Comparison of ENCODE assay signal across 22 cellular contexts in genomic region chr11:61147271-61147670, GRCh38. TPM values are rescaled to one million over a fixed set of nuclear protein-coding genes. Genes with fewer than 3 reads are reported as not detected.
DNase-seq lines count a peak whose midpoint lies in the region; ATAC-seq and TF ChIP-seq lines count a peak whose summit lies in the region.
"Had no signal": no experiment of that assay in that cellular context is flagged by ENCODE, and none has a peak within 500 bp of the region (broad histone marks: within the 10 kb centered on the region; RNA-seq: fewer than 3 reads in every experiment).

No MANE protein-coding gene starts in this region.

- TF ChIP-seq POLR2A in adrenal gland (IDR thresholded peaks at IDR 0.05) (no peak), stomach (IDR thresholded peaks at IDR 0.05) (no peak)

- H3K27me3 ChIP-seq in BLaER1 (no peaks in the 10 kb centered on the region), adrenal gland (no peaks in the 10 kb centered on the region), stomach (no peaks in the 10 kb centered on the region)

- ATAC-seq in GM19467 (IDR thresholded peaks at IDR 0.05; ENCODE audit: unreplicated experiment) (no peak), GM18502 (IDR thresholded peaks at IDR 0.05; ENCODE audit: poor library complexity, unreplicated experiment) (no peak), GM18520 (IDR thresholded peaks at IDR 0.05; ENCODE audit: unreplicated experiment) (no peak)
- ATAC-seq: SK-N-SH treated with all-trans-retinoic acid at 6 μM for 48 hours had no signal

- H3K4me3 Mint-ChIP-seq in neural crest cell, result no peak overlapping the region
- H3K4me3 Mint-ChIP-seq: CD8-positive, alpha-beta memory T cell had no signal

- no peaks in the 10 kb centered on the region for H3K36me3 Mint-ChIP-seq in neural crest cell (ENCODE audit: low read depth)

- H3K27me3 Mint-ChIP-seq in neural crest cell (ENCODE audit: low read depth), result no peaks in the 10 kb centered on the region
- H3K27me3 Mint-ChIP-seq: CD8-positive, alpha-beta memory T cell had no signal

- no peak overlapping the region for H3K27ac ChIP-seq in BLaER1
- peak overlapping the region in 3 of 5 donors; percentile 51 to 82 (median 62) for H3K27ac ChIP-seq in adrenal gland
- peak overlapping the region in 4 of 5 donors; percentile 4 to 88 (median 67) for H3K27ac ChIP-seq in stomach
- H3K27ac ChIP-seq: 22Rv1 had no signal

- H3K4me3 ChIP-seq in BLaER1, result no peak overlapping the region
- no peak overlapping the region for H3K4me3 ChIP-seq in adrenal gland
- H3K4me3 ChIP-seq in stomach, result no peak overlapping the region

- no peaks in the 10 kb centered on the region for H3K9me3 Mint-ChIP-seq in neural crest cell
- H3K9me3 Mint-ChIP-seq: CD8-positive, alpha-beta memory T cell had no signal

- H3K4me1 Mint-ChIP-seq in neural crest cell, result peaks cover 52% of the 10 kb centered on the region

- peak overlapping the region; percentile 14; the same call in 1 of the 2 replicates for H3K4me2 ChIP-seq in BLaER1

- TF ChIP-seq CTCF in adrenal gland (IDR thresholded peaks at IDR 0.05) (no peak), neural crest cell (conservative IDR thresholded peaks at IDR 0.05) (no peak), stomach (IDR thresholded peaks at IDR 0.05) (no peak)

- H3K9ac ChIP-seq in BLaER1, result no peak overlapping the region

- H3K36me3 ChIP-seq in BLaER1 (no peaks in the 10 kb centered on the region), adrenal gland (replicated peaks in 1 of 2) (no peaks in the 10 kb centered on the region), stomach (peaks cover 0 to 7% (median 0%) of the 10 kb centered on the region in 4 donors)

- TF ChIP-seq EP300 in stomach (IDR thresholded peaks at IDR 0.05), result no peak

- intact Hi-C loops in adrenal gland (cut with DNase I) (no loop called here), stomach (cut with DNase I; ENCODE audit: low total_unique reads) (no loop called here)

- peaks cover 78% of the 10 kb centered on the region for H4K20me1 ChIP-seq in BLaER1

- DNase-seq in adrenal gland (peak in 4 of 7 donors; percentile 45 to 71 (median 51)), neural crest cell (ENCODE audit: low read depth, low spot score) (no peak), stomach (no peak), NCI-H2196 treated with DMSO at 0.1 percent for 48 hours (lab: John Stamatoyannopoulos, UW; ENCODE audit: unreplicated experiment) (no peak)
- DNase-seq: ACHN; C1 segment of cervical spinal cord; CD8-positive, alpha-beta memory T cell; GOT3; Karpas-422; MV-4-11; NCI-H1105 treated with DMSO at 0.1 percent for 48 hours; NCI-H187; NCI-H748 treated with DMSO at 0.1 percent for 48 hours had no signal

- WGBS in adrenal gland, 4 donors, result 39 to 50% (median 43%) methylated on average over 10 of the region's 10 CpGs
- 34 to 58% (median 49%) methylated on average over 9 to 10 of the region's 10 CpGs for WGBS in stomach, 5 donors

- H3K9me3 ChIP-seq in BLaER1, result no peaks in the 10 kb centered on the region
- no peaks in the 10 kb centered on the region for H3K9me3 ChIP-seq in adrenal gland (replicated peaks in 1 of 3)
- no peaks in the 10 kb centered on the region for H3K9me3 ChIP-seq in stomach

- H3K4me1 ChIP-seq in BLaER1, result peaks cover 63% of the 10 kb centered on the region
- H3K4me1 ChIP-seq in adrenal gland (replicated peaks in 1 of 2), result peaks cover 21 to 54% of the 10 kb centered on the region in 2 donors
- peaks cover 60 to 87% (median 69%) of the 10 kb centered on the region in 4 donors for H3K4me1 ChIP-seq in stomach

- H3K27ac Mint-ChIP-seq in neural crest cell (ENCODE audit: unreplicated experiment), result peak overlapping the region; percentile 57

RNA-seq across cellular contexts. Expression of gene VPS37C, which starts 14.0 kb away (rescaled TPM):
- total RNA-seq in adrenal gland (10 to 100 TPM in 7 of 8 donors, 1 to 10 TPM in 1; 8.6 to 27.9 (median 19.7) TPM), neural crest cell (25.8 and 26.0 TPM in 2 replicates), stomach (10 to 100 TPM in 4 of 5 donors, 1 to 10 TPM in 1; 6.4 to 53.6 (median 37.1) TPM)
- polyA plus RNA-seq in adrenal gland (10 to 100 TPM; 11.9 to 18.2 (median 14.2) TPM), stomach (10 to 100 TPM; 13.8 to 28.4 (median 26.9) TPM)

RNA-seq across cellular contexts. Expression of gene CD5, which starts 45.0 kb away (rescaled TPM):
- total RNA-seq in adrenal gland (10 to 100 TPM in 1 of 8 donors, 1 to 10 TPM in 1, under 1 TPM in 6; 0.12 to 14.4 (median 0.81) TPM), neural crest cell (not detected in 2 replicates), stomach (10 to 100 TPM in 1 of 5 donors, 1 to 10 TPM in 1, not detected in 3; 1.7 to 14.2 TPM)
- polyA plus RNA-seq in adrenal gland (under 1 TPM; 0.18 to 0.48 (median 0.20) TPM), stomach (1 to 10 TPM in 1 of 3 donors, under 1 TPM in 2; 0.53 to 1.1 (median 0.75) TPM)
- total RNA-seq: Daoy, M059J, NCI-H460 had no signal

RNA-seq across cellular contexts. Expression of gene PGA3, which starts 56.0 kb away (rescaled TPM):
- 1 to 10 TPM in 3 of 8 donors, under 1 TPM in 1, not detected in 4; 0.28 to 2.8 (median 1.7) TPM for total RNA-seq in adrenal gland
- 1 to 10 TPM in 2 of 3 donors, under 1 TPM in 1; 0.11 to 4.1 (median 3.1) TPM for polyA plus RNA-seq in adrenal gland
- total RNA-seq in neural crest cell, result not detected in 2 replicates
- over 10,000 TPM in 2 of 5 donors, 1,000 to 10,000 TPM in 1, 100 to 1,000 TPM in 2; 367 to 55,790 (median 1,114) TPM for total RNA-seq in stomach
- over 10,000 TPM; 23,067 to 73,485 (median 39,030) TPM for polyA plus RNA-seq in stomach
- total RNA-seq: CD8-positive, alpha-beta memory T cell; Daoy; M059J; NCI-H460 had no signal
- polyA plus RNA-seq: CD8-positive, alpha-beta memory T cell had no signal

Comparison
In these comparisons a context has a peak if more than half of its experiments do, and no peak if none do; other contexts are left out.
1. DNase-seq: peak in adrenal gland (4 of 7); none in neural crest cell (single experiment), stomach (single experiment) and NCI-H2196 treated with DMSO at 0.1 percent for 48 hours (single experiment).
2. RNA of gene PGA3, which starts 56.0 kb away (total RNA-seq): 367 to 55,790 TPM in stomach; 0.28 to 2.8 TPM in adrenal gland and not detected in neural crest cell; every median in the first group is over 10 times any median in the second.